In genomic region chr2:216604458-216604857, GRCh38 we compare ENCODE assay signal across 23 cellular contexts.
"Had no signal": no experiment of that assay in that cellular context is flagged by ENCODE, and none has a peak within 500 bp of the region (broad histone marks: within the 10 kb centered on the region; RNA-seq: fewer than 3 reads in every experiment).

No MANE protein-coding gene starts in this region.

- H3K36me3 Mint-ChIP-seq: naive B cell had no signal

- H3K27ac Mint-ChIP-seq: activated CD4-positive, alpha-beta memory T cell treated with anti-CD3 and anti-CD28 coated beads, Interleukin-2, amount 10 ng/mL, durations not matched to agents 7 days and 5 days; activated naive CD8-positive, alpha-beta T cell treated with anti-CD3 and anti-CD28 coated beads, Interleukin-2, amount 50 U/mL, for 24 hours; activated T-helper 1 cell treated with anti-CD3 and anti-CD28 coated beads, Interleukin-12 subunit alpha, Interleukin-12 subunit beta, Interleukin-2, Interleukin-4 antibody, amounts not matched to agents 30 ng/mL and 10 ng/mL and 1 ng/mL, durations not matched to agents 14 hours and 24 hours and 36 hours; dendritic cell treated with granulocyte-macrophage colony-stimulating factor and Interleukin-4, amounts not matched to agents 40 ng/mL and 50 ng/mL, for 4 days; naive B cell; stimulated activated naive CD8-positive, alpha-beta T cell treated with anti-CD3 and anti-CD28 coated beads, Interleukin-15, Interleukin-2, amounts not matched to agents 100 ng/mL and 50 ng/mL, for 24 hours had no signal

- H3K9me3 ChIP-seq: lower lobe of right lung, mucosa of descending colon, prostate gland, thyroid gland, upper lobe of right lung had no signal

- H3K4me1 ChIP-seq: foreskin keratinocyte, prostate gland, thyroid gland, upper lobe of right lung had no signal

- ATAC-seq: activated CD4-positive, CD25-positive, alpha-beta regulatory T cell treated with anti-CD3 and anti-CD28 coated beads, Interleukin-2, amount 50 U/mL, for 24 hours; activated naive CD8-positive, alpha-beta T cell treated with anti-CD3 and anti-CD28 coated beads, Interleukin-2, amount 50 U/mL, for 24 hours; foreskin keratinocyte; lower lobe of right lung; mucosa of descending colon; upper lobe of right lung had no signal

- H3K36me3 ChIP-seq: cardiac muscle cell, lower lobe of right lung, prostate gland, thyroid gland, upper lobe of right lung had no signal

- DNase-seq: activated CD4-positive, alpha-beta memory T cell treated with anti-CD3 and anti-CD28 coated beads, Interleukin-2, amount 10 ng/mL, durations not matched to agents 7 days and 5 days; activated CD4-positive, alpha-beta T cell treated with anti-CD3 and anti-CD28 coated beads, Interleukin-2, amount 10 ng/mL, durations not matched to agents 24 days and 14 days; activated gamma-delta T cell; activated naive CD4-positive, alpha-beta T cell treated with anti-CD3 and anti-CD28 coated beads, Interleukin-2, amount 50 U/mL, for 16 hours; activated naive CD8-positive, alpha-beta T cell treated with anti-CD3 and anti-CD28 coated beads, Interleukin-2, amount 50 U/mL, for 24 hours; effector CD4-positive, alpha-beta T cell; erythroblast; foreskin keratinocyte; lower lobe of right lung; mesendoderm; mucosa of descending colon; naive B cell; stimulated activated CD4-positive, alpha-beta T cell treated with anti-CD3 and anti-CD28 coated beads, Interleukin-12 subunit alpha, Interleukin-12 subunit beta, amount 100 ng/mL, for 4 hours; stimulated activated CD4-positive, alpha-beta T cell treated with anti-CD3 and anti-CD28 coated beads, Interleukin-4, amount 100 ng/mL, for 4 hours; thyroid gland; upper lobe of right lung had no signal

- H3K4me3 ChIP-seq: cardiac muscle cell, lower lobe of right lung, mucosa of descending colon, prostate gland, thyroid gland, upper lobe of right lung had no signal

- H3K9me3 Mint-ChIP-seq: activated CD4-positive, alpha-beta memory T cell treated with anti-CD3 and anti-CD28 coated beads, Interleukin-2, amount 10 ng/mL, durations not matched to agents 7 days and 5 days; activated naive CD8-positive, alpha-beta T cell treated with anti-CD3 and anti-CD28 coated beads, Interleukin-2, amount 50 U/mL, for 24 hours; activated T-helper 1 cell treated with anti-CD3 and anti-CD28 coated beads, Interleukin-12 subunit alpha, Interleukin-12 subunit beta, Interleukin-2, Interleukin-4 antibody, amounts not matched to agents 30 ng/mL and 10 ng/mL and 1 ng/mL, durations not matched to agents 14 hours and 24 hours and 36 hours; dendritic cell treated with granulocyte-macrophage colony-stimulating factor and Interleukin-4, amounts not matched to agents 40 ng/mL and 50 ng/mL, for 4 days; naive B cell; neural crest cell; stimulated activated naive CD8-positive, alpha-beta T cell treated with anti-CD3 and anti-CD28 coated beads, Interleukin-15, Interleukin-2, amounts not matched to agents 100 ng/mL and 50 ng/mL, for 24 hours had no signal

- H3K4me3 Mint-ChIP-seq: activated CD4-positive, alpha-beta memory T cell treated with anti-CD3 and anti-CD28 coated beads, Interleukin-2, amount 10 ng/mL, durations not matched to agents 7 days and 5 days; activated CD4-positive, alpha-beta T cell treated with anti-CD3 and anti-CD28 coated beads, Interleukin-2, amount 10 ng/mL, durations not matched to agents 24 days and 14 days; activated naive CD8-positive, alpha-beta T cell treated with anti-CD3 and anti-CD28 coated beads, Interleukin-2, amount 50 U/mL, for 24 hours; activated T-helper 1 cell treated with anti-CD3 and anti-CD28 coated beads, Interleukin-12 subunit alpha, Interleukin-12 subunit beta, Interleukin-2, Interleukin-4 antibody, amounts not matched to agents 30 ng/mL and 10 ng/mL and 1 ng/mL, durations not matched to agents 14 hours and 24 hours and 36 hours; dendritic cell treated with granulocyte-macrophage colony-stimulating factor and Interleukin-4, amounts not matched to agents 40 ng/mL and 50 ng/mL, for 4 days; neural crest cell; stimulated activated naive CD8-positive, alpha-beta T cell treated with anti-CD3 and anti-CD28 coated beads, Interleukin-15, Interleukin-2, amounts not matched to agents 100 ng/mL and 50 ng/mL, for 24 hours had no signal

- H3K27ac ChIP-seq: cardiac muscle cell, foreskin keratinocyte, lower lobe of right lung, prostate gland, thyroid gland, upper lobe of right lung had no signal

- H3K27me3 ChIP-seq: cardiac muscle cell, thyroid gland, upper lobe of right lung had no signal
